In genomic region chr19:48372904-48373303, GRCh38 we compare ENCODE assay signal across 1 cellular context.
TF ChIP-seq lines count a peak whose summit lies in the region.

No MANE protein-coding gene starts in this region.

TF ChIP-seq in HepG2, 621 proteins besides CTCF, POLR2A, EP300 and RAD21:
- TF ChIP-seq SNRNP70 (IDR thresholded peaks at IDR 0.05; ENCODE audit: low read depth, low read length) = no peak
- 0 out of 2 replicates have a peak, but pooled peaks have one; percentile 39 for TF ChIP-seq ZSCAN25 (CRISPR knock-in tag; IDR thresholded peaks at IDR 0.05)
